In genomic region chr18:23712445-23712844, GRCh38 we compare ENCODE assay signal across 16 cellular contexts. TPM values are rescaled to one million over a fixed set of nuclear protein-coding genes. Genes with fewer than 3 reads are reported as not detected.
A peak's percentile ranks its signal among the peaks of the same experiment; 100 is the strongest.
DNase-seq lines count a peak whose midpoint lies in the region; ATAC-seq and TF ChIP-seq lines count a peak whose summit lies in the region.
"Had no signal": no experiment of that assay in that cellular context is flagged by ENCODE, and none has a peak within 500 bp of the region (broad histone marks: within the 10 kb centered on the region; RNA-seq: fewer than 3 reads in every experiment).

No MANE protein-coding gene starts in this region.

- H3K27ac ChIP-seq in CD4-positive, CD25-positive, alpha-beta regulatory T cell (ENCODE audit: insufficient read depth, low read length, poor library complexity, severe bottlenecking) = no peak overlapping the region
- peak overlapping the region; percentile 65 for H3K27ac ChIP-seq in hepatocyte

- CTCF ChIA-PET in T-cell (lab: Charles Lee) = no interaction called here

- peak; percentile 60 to 80 for ATAC-seq in CD4-positive, CD25-positive, alpha-beta regulatory T cell (ENCODE audit: low read depth in 2 of 2)
- ATAC-seq in T-cell (replicated peaks in 1 of 4) (peak; percentile 81 to 93 (median 90)), HG03095 (IDR thresholded peaks at IDR 0.05; ENCODE audit: unreplicated experiment) (no peak)
- ATAC-seq: activated naive CD8-positive, alpha-beta T cell treated with anti-CD3 and anti-CD28 coated beads, Interleukin-2, amount 50 U/mL, for 24 hours; stimulated activated naive B cell treated with anti-CD40 and anti-IgM and Interleukin-4, amounts not matched to agents 10 μg/mL and 1 μg/mL and 100 μg/mL, for 72 hours had no signal

- TF ChIP-seq CTCF in hepatocyte (IDR thresholded peaks at IDR 0.05; ENCODE audit: poor library complexity) = no peak

- peaks cover 9% of the 10 kb centered on the region for H3K4me1 ChIP-seq in CD4-positive, CD25-positive, alpha-beta regulatory T cell (ENCODE audit: control insufficient read depth, insufficient read depth, low read length, poor library complexity, severe bottlenecking)
- H3K4me1 ChIP-seq in hepatocyte (ENCODE audit: insufficient read depth) = peaks cover 13% of the 10 kb centered on the region

- H3K27ac Mint-ChIP-seq in CD4-positive, CD25-positive, alpha-beta regulatory T cell = peak overlapping the region in 2 of 3 donors; percentile 47 to 66
- peak overlapping the region; percentile 37 to 50 for H3K27ac Mint-ChIP-seq in T-cell
- H3K27ac Mint-ChIP-seq: activated naive CD8-positive, alpha-beta T cell treated with anti-CD3 and anti-CD28 coated beads, Interleukin-2, amount 50 U/mL, for 24 hours; stimulated activated naive B cell treated with anti-CD40 and anti-IgM and Interleukin-4, amounts not matched to agents 10 μg/mL and 1 μg/mL and 100 μg/mL, for 72 hours had no signal

- DNase-seq in CD4-positive, CD25-positive, alpha-beta regulatory T cell = peak in 2 of 3 donors; percentile 39 to 64
- peak; percentile 75 for DNase-seq in GDM1 (lab: John Stamatoyannopoulos, UW)
- DNase-seq in T-cell = peak in 7 of 34 experiments; percentile 5 to 21 (median 8)
- DNase-seq in hepatocyte (ENCODE audit: low spot score) = no peak
- no peak for DNase-seq in H7
- DNase-seq in NCI-H524 (lab: John Stamatoyannopoulos, UW) = no peak
- DNase-seq: activated CD8-positive, alpha-beta memory T cell treated with anti-CD3 and anti-CD28 coated beads, Interleukin-2, amount 50 U/mL, for 48 hours; activated naive CD8-positive, alpha-beta T cell treated with anti-CD3 and anti-CD28 coated beads, Interleukin-2, amount 50 U/mL, for 24 hours; AML-193; foreskin melanocyte; NCI-H1105 treated with DMSO at 0.1 percent for 48 hours; NCI-H226; nucleus accumbens; SIG-M5; stimulated activated naive B cell treated with anti-CD40 and anti-IgM and Interleukin-4, amounts not matched to agents 10 μg/mL and 1 μg/mL and 100 μg/mL, for 72 hours had no signal

- 90% methylated on average over 3 of the region's 3 CpGs for WGBS in hepatocyte (ENCODE audit: low lambda C conversion rate, missing lambda C conversion rate)

- H3K36me3 Mint-ChIP-seq in CD4-positive, CD25-positive, alpha-beta regulatory T cell = no peaks in the 10 kb centered on the region
- H3K36me3 Mint-ChIP-seq in T-cell = no peaks in the 10 kb centered on the region
- H3K36me3 Mint-ChIP-seq: stimulated activated naive B cell treated with anti-CD40 and anti-IgM and Interleukin-4, amounts not matched to agents 10 μg/mL and 1 μg/mL and 100 μg/mL, for 72 hours had no signal

- POLR2A ChIA-PET in T-cell (lab: Charles Lee) = no interaction called here

- H3K4me2 ChIP-seq in hepatocyte = no peak overlapping the region

- H3K9me3 Mint-ChIP-seq in CD4-positive, CD25-positive, alpha-beta regulatory T cell = peaks cover 0 to 10% (median 4%) of the 10 kb centered on the region in 7 donors
- H3K9me3 Mint-ChIP-seq in T-cell = peaks cover 0 to 2% (median 0%) of the 10 kb centered on the region in 3 donors
- H3K9me3 Mint-ChIP-seq: stimulated activated naive B cell treated with anti-CD40 and anti-IgM and Interleukin-4, amounts not matched to agents 10 μg/mL and 1 μg/mL and 100 μg/mL, for 72 hours had no signal

- H3K4me1 Mint-ChIP-seq in CD4-positive, CD25-positive, alpha-beta regulatory T cell = peaks cover 0 to 21% (median 15%) of the 10 kb centered on the region in 4 donors
- peaks cover 16 to 22% (median 17%) of the 10 kb centered on the region in 3 donors for H3K4me1 Mint-ChIP-seq in T-cell

- H3K79me2 ChIP-seq in hepatocyte = peaks cover 3% of the 10 kb centered on the region

- H2AFZ ChIP-seq in hepatocyte = no peak overlapping the region

- no peaks in the 10 kb centered on the region for H3K36me3 ChIP-seq in CD4-positive, CD25-positive, alpha-beta regulatory T cell (ENCODE audit: control insufficient read depth, insufficient read depth, low read length)
- H3K36me3 ChIP-seq in hepatocyte (replicated peaks; ENCODE audit: insufficient read depth, low read depth) (no peaks in the 10 kb centered on the region), H7 (replicated peaks; ENCODE audit: control insufficient read depth, insufficient read depth, low read length) (no peaks in the 10 kb centered on the region)

- H3K4me3 Mint-ChIP-seq in CD4-positive, CD25-positive, alpha-beta regulatory T cell = no peak overlapping the region
- no peak overlapping the region for H3K4me3 Mint-ChIP-seq in T-cell
- H3K4me3 Mint-ChIP-seq: activated naive CD8-positive, alpha-beta T cell treated with anti-CD3 and anti-CD28 coated beads, Interleukin-2, amount 50 U/mL, for 24 hours; stimulated activated naive B cell treated with anti-CD40 and anti-IgM and Interleukin-4, amounts not matched to agents 10 μg/mL and 1 μg/mL and 100 μg/mL, for 72 hours had no signal

- no peaks in the 10 kb centered on the region for H3K9me3 ChIP-seq in CD4-positive, CD25-positive, alpha-beta regulatory T cell (ENCODE audit: control insufficient read depth in 2 of 2, low read length in 2 of 2)
- H3K9me3 ChIP-seq in hepatocyte (ENCODE audit: low read depth) = no peaks in the 10 kb centered on the region

- H3K9me2 ChIP-seq in hepatocyte (replicated peaks; ENCODE audit: insufficient read depth) = no peaks in the 10 kb centered on the region

- H3K27me3 Mint-ChIP-seq in CD4-positive, CD25-positive, alpha-beta regulatory T cell = peaks cover 26% of the 10 kb centered on the region
- H3K27me3 Mint-ChIP-seq in T-cell = peaks cover 0 to 4% of the 10 kb centered on the region in 2 donors

- H3K27me3 ChIP-seq in CD4-positive, CD25-positive, alpha-beta regulatory T cell (ENCODE audit: control insufficient read depth, insufficient read depth, low read length) = no peaks in the 10 kb centered on the region
- H3K27me3 ChIP-seq in hepatocyte (no peaks in the 10 kb centered on the region), H7 (ENCODE audit: control insufficient read depth, insufficient read depth, low read length) (no peaks in the 10 kb centered on the region)

- no peak overlapping the region for H3K4me3 ChIP-seq in CD4-positive, CD25-positive, alpha-beta regulatory T cell (ENCODE audit: low read depth, low read length)
- H3K4me3 ChIP-seq in hepatocyte (no peak overlapping the region), H7 (ENCODE audit: insufficient read depth, low read depth, low read length) (no peak overlapping the region)

- H4K20me1 ChIP-seq in hepatocyte (ENCODE audit: insufficient read depth, poor library complexity, severe bottlenecking) = no peaks in the 10 kb centered on the region

RNA-seq across cellular contexts. Expression of gene LAMA3, which starts 23.2 kb away (rescaled TPM):
- not detected for total RNA-seq in CD4-positive, CD25-positive, alpha-beta regulatory T cell
- polyA plus RNA-seq in CD4-positive, CD25-positive, alpha-beta regulatory T cell = under 1 TPM in 1 of 4 donors, not detected in 3; 0.31 TPM
- total RNA-seq in T-cell (under 1 TPM in 3 of 5 donors, not detected in 2; 0.20 to 0.44 (median 0.26) TPM), hepatocyte (52.1 and 63.3 TPM in 2 replicates)
- polyA plus RNA-seq in hepatocyte = 27.8 and 29.9 TPM in 2 replicates
- 0.11 and 0.21 TPM in 2 replicates for total RNA-seq in H7 (2014; rRNA removed; shearing (Covaris generic))

RNA-seq across cellular contexts. Expression of gene ANKRD29, which starts 49.7 kb away (rescaled TPM):
- total RNA-seq in CD4-positive, CD25-positive, alpha-beta regulatory T cell = not detected
- under 1 TPM in 1 of 4 donors, not detected in 3; 0.45 TPM for polyA plus RNA-seq in CD4-positive, CD25-positive, alpha-beta regulatory T cell
- total RNA-seq in T-cell = under 1 TPM in 4 of 5 donors, not detected in 1; 0.23 to 0.48 (median 0.32) TPM
- total RNA-seq in hepatocyte = 12.1 and 17.4 TPM in 2 replicates
- 7.7 and 8.9 TPM in 2 replicates for polyA plus RNA-seq in hepatocyte
- total RNA-seq in H7 (2014; rRNA removed; shearing (Covaris generic)) = 2.9 and 3.0 TPM in 2 replicates

Comparison
In these comparisons a context has a peak if more than half of its experiments do, and no peak if none do; other contexts are left out.
1. DNase-seq: peak in CD4-positive, CD25-positive, alpha-beta regulatory T cell (2 of 3) and GDM1 (single experiment); none in hepatocyte (single experiment), H7 (single experiment) and NCI-H524 (0 of 2).
2. RNA of gene LAMA3, which starts 23.2 kb away (total RNA-seq): 52.1 to 63.3 TPM in hepatocyte; 0.20 to 0.44 TPM in T-cell, 0.11 to 0.21 TPM in H7 and not detected in CD4-positive, CD25-positive, alpha-beta regulatory T cell (single experiment); every median in the first group is over 10 times any median in the second.